ENCODE assay signal across 16 cellular contexts in genomic region chr10:75433216-75433615, GRCh38. TPM values are rescaled to one million over a fixed set of nuclear protein-coding genes. Genes with fewer than 3 reads are reported as not detected.
DNase-seq lines count a peak whose midpoint lies in the region; ATAC-seq, FAIRE-seq and TF ChIP-seq lines count a peak whose summit lies in the region.
"Had no signal": no experiment of that assay in that cellular context is flagged by ENCODE, and none has a peak within 500 bp of the region (broad histone marks: within the 10 kb centered on the region; RNA-seq: fewer than 3 reads in every experiment).

No MANE protein-coding gene starts in this region.

- CTCF ChIA-PET in H1 (lab: Charles Lee; ENCODE audit: partially characterized antibody), result interaction anchor here (0.5 to 1.1 kb wide), 4 partner anchors 9 to 198 kb away, joined by 3 to 4 read pairs (median 3); no protein-coding TSS in a partner anchor

- H2AFZ ChIP-seq in H9 (ENCODE audit: low read length) (no peak overlapping the region), H1 (ENCODE audit: low read length) (no peak overlapping the region), neuronal stem cell (ENCODE audit: low read length) (peak overlapping the region; percentile 31)

- TF ChIP-seq POLR2A in H1 (IDR thresholded peaks at IDR 0.05; ENCODE audit: control extremely low read depth in 1 of 2, low read depth in 2 of 2, low read length in 2 of 2), result no peak

- H3K27me3 Mint-ChIP-seq in H9 (ENCODE audit: low read depth), result peaks cover 97% of the 10 kb centered on the region

- intact Hi-C loops in sciatic nerve (cut with DNase I), result no loop called here

- peaks cover 66% of the 10 kb centered on the region for H3K27me3 ChIP-seq in H9 (ENCODE audit: insufficient read depth, low read length)
- peaks cover 49 to 89% (median 74%) of the 10 kb centered on the region in 4 experiments for H3K27me3 ChIP-seq in H1 (replicated peaks in 1 of 4; ENCODE audit: control insufficient read depth in 3 of 4, extremely low read depth in 1 of 4, insufficient read depth in 3 of 4, low read length in 3 of 4)
- peaks cover 0 to 41% (median 4%) of the 10 kb centered on the region in 3 experiments for H3K27me3 ChIP-seq in neuronal stem cell (ENCODE audit: control insufficient read depth in 3 of 3, insufficient read depth in 3 of 3, low read depth in 1 of 3, low read length in 3 of 3)
- H3K27me3 ChIP-seq: MG63 had no signal

- no peak overlapping the region for H3K23ac ChIP-seq in H9 (ENCODE audit: insufficient read length, low read depth, low read length)
- no peak overlapping the region for H3K23ac ChIP-seq in H1 (ENCODE audit: insufficient read length)
- H3K23ac ChIP-seq in neuronal stem cell (ENCODE audit: low read depth, low read length, poor library complexity), result no peak overlapping the region

- H2BK12ac ChIP-seq in H9 (ENCODE audit: insufficient read length, low read depth, low read length) (no peak overlapping the region), H1 (ENCODE audit: low read depth, low read length) (no peak overlapping the region), neuronal stem cell (ENCODE audit: low read length) (no peak overlapping the region)

- no peak for TF ChIP-seq CTCF in H9 (conservative IDR thresholded peaks at IDR 0.05)
- no peak for TF ChIP-seq CTCF in H1 (IDR thresholded peaks at IDR 0.05; ENCODE audit: control extremely low read depth in 1 of 3, insufficient read depth in 1 of 3, low read depth in 1 of 3, low read length in 3 of 3)

- no CpG with 5 or more reads among the region's 8 CpGs for WGBS in H9 (ENCODE audit: extremely low coverage, insufficient read length, low lambda C conversion rate)
- WGBS in H1 (ENCODE audit: extremely low coverage in 1 of 2, insufficient coverage in 1 of 2, insufficient read length in 1 of 2, insufficient replicate concordance in 2 of 2, low coverage in 1 of 2, low lambda C conversion rate in 2 of 2, missing lambda C conversion rate in 1 of 2), 2 experiments, result 37% methylated on average over 8 of the region's 8 CpGs; no CpG with 5 or more reads in 1 of the 2 experiments
- no CpG with 5 or more reads among the region's 8 CpGs for WGBS in neuronal stem cell (ENCODE audit: extremely low coverage in 2 of 2, insufficient read length in 2 of 2, insufficient replicate concordance in 1 of 2), 2 donors

- H3K79me2 ChIP-seq in H9 (ENCODE audit: insufficient read depth, low read length) (no peaks in the 10 kb centered on the region), H1 (ENCODE audit: control insufficient read depth in 1 of 2, insufficient read depth in 2 of 2, low read length in 2 of 2) (no peaks in the 10 kb centered on the region)

- H3K27ac ChIP-seq in H9 (ENCODE audit: insufficient read length, low read depth, low read length) (no peak overlapping the region), H1 (ENCODE audit: low read depth, low read length) (no peak overlapping the region), neuronal stem cell (replicated peaks; ENCODE audit: low read length) (no peak overlapping the region)
- H3K27ac ChIP-seq: C4-2B had no signal

- no peak overlapping the region for H2BK5ac ChIP-seq in H9 (ENCODE audit: insufficient read length, low read length)
- no peak overlapping the region for H2BK5ac ChIP-seq in H1 (ENCODE audit: low read depth, low read length)
- no peak overlapping the region for H2BK5ac ChIP-seq in neuronal stem cell (ENCODE audit: low read length)

- no peak overlapping the region for H3K9ac ChIP-seq in H9 (ENCODE audit: extremely low read depth, insufficient read length, low read length)
- H3K9ac ChIP-seq in H1 (replicated peaks in 1 of 4; ENCODE audit: extremely low read depth in 1 of 4, low read depth in 3 of 4, low read length in 3 of 4), result no peak overlapping the region
- no peak overlapping the region for H3K9ac ChIP-seq in neuronal stem cell (ENCODE audit: low read depth, low read length, poor library complexity)

- no peak overlapping the region for H3K27ac Mint-ChIP-seq in H9

- H2BK20ac ChIP-seq in H9 (ENCODE audit: low read depth, low read length, poor library complexity, severe bottlenecking) (no peak overlapping the region), H1 (ENCODE audit: low read length) (0 out of 2 replicates have a peak overlapping the region, but pooled peaks have one; percentile 43)

- H3K4me3 Mint-ChIP-seq in H9, result no peak overlapping the region; a peak in 1 of 5 replicates

- POLR2A ChIA-PET in H1 (lab: Charles Lee; ENCODE audit: partially characterized antibody), result interaction anchor here (1.4 kb wide), 1 partner anchor 10 kb away, joined by 4 read pairs; no protein-coding TSS in a partner anchor

- peaks cover 28 to 37% of the 10 kb centered on the region in 2 experiments for H3K4me1 Mint-ChIP-seq in H9

- no peak overlapping the region for H4K91ac ChIP-seq in H9 (ENCODE audit: insufficient read length, low read depth, low read length)
- H4K91ac ChIP-seq in H1 (replicated peaks; ENCODE audit: insufficient read length, low read length), result no peak overlapping the region
- no peak overlapping the region for H4K91ac ChIP-seq in neuronal stem cell (ENCODE audit: low read depth, low read length, poor library complexity)

- no peak overlapping the region for H3T11ph ChIP-seq in H9 (ENCODE audit: low read length)

- H4K8ac ChIP-seq in H9 (replicated peaks; ENCODE audit: insufficient read length, low read depth, low read length), result no peak overlapping the region
- H4K8ac ChIP-seq in H1 (ENCODE audit: extremely low read depth, insufficient read depth, low read length), result no peak overlapping the region
- no peak overlapping the region for H4K8ac ChIP-seq in neuronal stem cell (ENCODE audit: low read depth, low read length)

- ATAC-seq in left lobe of liver (peak; percentile 5), sciatic nerve (no peak)

- H3K79me1 ChIP-seq in H9 (ENCODE audit: insufficient read depth, low read depth, low read length, poor library complexity, severe bottlenecking) (no peaks in the 10 kb centered on the region), H1 (ENCODE audit: low read depth, low read length) (no peaks in the 10 kb centered on the region), neuronal stem cell (ENCODE audit: low read depth, low read length) (no peaks in the 10 kb centered on the region)

- H2AK5ac ChIP-seq in H9 (ENCODE audit: insufficient read length, low read length), result no peak overlapping the region
- no peak overlapping the region for H2AK5ac ChIP-seq in H1 (ENCODE audit: low read depth, low read length)
- no peak overlapping the region for H2AK5ac ChIP-seq in neuronal stem cell (ENCODE audit: low read depth, low read length)

- H3K56ac ChIP-seq in H9 (ENCODE audit: insufficient read length, low read depth, low read length) (no peak overlapping the region), H1 (replicated peaks; ENCODE audit: insufficient read length, low read depth, low read length) (no peak overlapping the region)

- H3K18ac ChIP-seq in H9 (ENCODE audit: insufficient read length, low read depth, low read length), result no peak overlapping the region
- H3K18ac ChIP-seq in H1 (ENCODE audit: extremely low read depth, low read length), result no peak overlapping the region
- H3K18ac ChIP-seq in neuronal stem cell (ENCODE audit: low read length), result no peak overlapping the region

- TF ChIP-seq EP300 in H1 (IDR thresholded peaks at IDR 0.05; ENCODE audit: borderline replicate concordance in 1 of 2, low read depth in 2 of 2, low read length in 2 of 2), result no peak

- no peak overlapping the region for H4K5ac ChIP-seq in H9 (ENCODE audit: insufficient read length, low read depth, low read length)
- no peak overlapping the region for H4K5ac ChIP-seq in H1 (ENCODE audit: insufficient read length, low read depth, low read length)

- no peaks in the 10 kb centered on the region; a peak in 2 of 5 replicates for H3K9me3 Mint-ChIP-seq in H9

- H3K4me2 ChIP-seq in H9 (ENCODE audit: insufficient read depth, insufficient read length, low read length) (peak overlapping the region; percentile 26), H1 (ENCODE audit: insufficient read depth in 1 of 2, low read depth in 2 of 2, low read length in 2 of 2) (peak overlapping the region; percentile 45 to 55), neuronal stem cell (ENCODE audit: insufficient read depth, low read length, poor library complexity, severe bottlenecking) (no peak overlapping the region)

- no peak overlapping the region for H2BK15ac ChIP-seq in H9 (ENCODE audit: low read depth, low read length)
- no peak overlapping the region for H2BK15ac ChIP-seq in H1 (ENCODE audit: low read length)
- no peak overlapping the region for H2BK15ac ChIP-seq in neuronal stem cell (ENCODE audit: low read length)

- H4K20me1 ChIP-seq in H9 (ENCODE audit: control insufficient read depth, insufficient read depth, insufficient read length), result no peaks in the 10 kb centered on the region
- peaks cover 7% of the 10 kb centered on the region in 2 experiments for H4K20me1 ChIP-seq in H1 (replicated peaks in 1 of 2; ENCODE audit: control insufficient read depth in 1 of 2, insufficient read depth in 2 of 2, low read length in 2 of 2)

- H3K23me2 ChIP-seq in H9 (ENCODE audit: insufficient read length, low read depth, low read length, poor library complexity, severe bottlenecking) (no peaks in the 10 kb centered on the region), H1 (ENCODE audit: low read depth, low read length) (peaks cover 4% of the 10 kb centered on the region; the same call in 1 of the 2 replicates)

- no peak for FAIRE-seq in H1 (lab: Jason Lieb, UNC)

- no peak overlapping the region for H3K4ac ChIP-seq in H9 (ENCODE audit: low read depth, low read length)
- H3K4ac ChIP-seq in H1 (replicated peaks; ENCODE audit: insufficient read length, low read depth, low read length), result no peak overlapping the region
- H3K4ac ChIP-seq in neuronal stem cell (ENCODE audit: low read length), result no peak overlapping the region

- no peaks in the 10 kb centered on the region for H3K4me1 ChIP-seq in H9 (ENCODE audit: insufficient read depth, low read length)
- H3K4me1 ChIP-seq in H1 (replicated peaks in 1 of 4; ENCODE audit: control insufficient read depth in 3 of 4, insufficient read depth in 4 of 4, low read length in 3 of 4), result peaks cover 5 to 13% (median 8%) of the 10 kb centered on the region in 4 experiments
- H3K4me1 ChIP-seq in neuronal stem cell (ENCODE audit: control insufficient read depth in 2 of 2, insufficient read depth in 1 of 2, low read depth in 1 of 2, low read length in 2 of 2), result peaks cover 17 to 33% of the 10 kb centered on the region in 2 donors

- peak overlapping the region in 1 of 4 experiments; percentile 40; a peak in 2 of 8 replicates for H3K4me3 ChIP-seq in H1 (ENCODE audit: extremely low read depth in 1 of 4, insufficient read depth in 2 of 4, low read depth in 3 of 4, low read length in 4 of 4)
- no peak overlapping the region for H3K4me3 ChIP-seq in neuronal stem cell (ENCODE audit: low read length in 2 of 2)
- H3K4me3 ChIP-seq: MG63 had no signal

- DNase-seq in H9 (no peak), H1 (ENCODE audit: low read depth in 1 of 2, low spot score in 2 of 2) (no peak), left lobe of liver (ENCODE audit: low spot score) (no peak), neuronal stem cell (ENCODE audit: low spot score) (no peak), sciatic nerve (ENCODE audit: low spot score) (no peak), NCI-H1417 (lab: John Stamatoyannopoulos, UW) (no peak), DMS53 (lab: John Stamatoyannopoulos, UW) (no peak)
- DNase-seq: DMS 273 treated with DMSO at 0.1 percent for 48 hours, HCEC 1CT, MG63, NCI-H1092 treated with DMSO at 0.1 percent for 48 hours, NCI-H1694 treated with DMSO at 0.1 percent for 48 hours, NCI-H2107, NCI-H2227 treated with DMSO at 0.1 percent for 48 hours, NCI-H524 had no signal

- H3K36me3 Mint-ChIP-seq in H9 (ENCODE audit: insufficient read depth in 1 of 3, low read depth in 3 of 3), result no peaks in the 10 kb centered on the region

- no peaks in the 10 kb centered on the region for H3K9me3 ChIP-seq in H9 (ENCODE audit: control insufficient read depth, low read depth, low read length)
- H3K9me3 ChIP-seq in H1 (ENCODE audit: insufficient read depth in 2 of 2, low read depth in 1 of 2, low read length in 1 of 2), result no peaks in the 10 kb centered on the region
- H3K9me3 ChIP-seq in neuronal stem cell (replicated peaks in 1 of 2; ENCODE audit: control insufficient read depth in 2 of 2, insufficient read depth in 1 of 2, low read depth in 1 of 2, low read length in 2 of 2), result no peaks in the 10 kb centered on the region
- H3K9me3 ChIP-seq: MG63 had no signal

- TF ChIP-seq RAD21 in H1 (IDR thresholded peaks at IDR 0.05 in 1 of 2, conservative IDR thresholded peaks at IDR 0.05 in 1 of 2; ENCODE audit: low read depth in 2 of 2, low read length in 2 of 2), result no peak

- H3K36me3 ChIP-seq in H1 (ENCODE audit: control insufficient read depth in 2 of 4, insufficient read depth in 4 of 4, low read length in 3 of 4), result no peaks in the 10 kb centered on the region
- H3K36me3 ChIP-seq in neuronal stem cell (replicated peaks in 1 of 2; ENCODE audit: control insufficient read depth in 2 of 2, insufficient read depth in 2 of 2, low read length in 2 of 2), result no peaks in the 10 kb centered on the region
- H3K36me3 ChIP-seq: MG63 had no signal

- H2BK120ac ChIP-seq in H9 (ENCODE audit: low read depth, low read length, poor library complexity, severe bottlenecking) (no peak overlapping the region), H1 (replicated peaks; ENCODE audit: low read depth, low read length) (no peak overlapping the region), neuronal stem cell (ENCODE audit: low read depth, low read length) (no peak overlapping the region)

- H3K14ac ChIP-seq in H9 (ENCODE audit: insufficient read depth, low read length) (no peak overlapping the region), H1 (ENCODE audit: insufficient read length) (no peak overlapping the region), neuronal stem cell (ENCODE audit: low read length) (no peak overlapping the region)

RNA-seq across cellular contexts. Expression of gene LRMDA, which starts 1.8 kb away (rescaled TPM):
- total RNA-seq in H9 (2021) (1.8 and 2.1 TPM in 2 replicates), left lobe of liver (9.1 TPM), sciatic nerve (16.6 TPM)
- 0.86 and 2.4 TPM in 2 replicates for total RNA-seq in H1 (2021; fragmentation: NEBNext Ultra II Directional; extraction: Animal tissue kit (Norgen Biotek cat#: 25700))
- 0.52 and 2.8 TPM in 2 replicates for polyA plus RNA-seq in H1 (2011; rRNA removed)
- 1.9 TPM for polyA plus RNA-seq in H1 (2011; cell fraction: cytosol; rRNA removed)
- polyA plus RNA-seq in H1 (2011; cell fraction: nucleus; rRNA removed), result 2.3 TPM
- polyA plus RNA-seq in H1 (2012, experiment 1 of 2), result 1.3 to 4.1 TPM (median 3.0 TPM) in 4 replicates
- polyA plus RNA-seq in H1 (2012, experiment 2 of 2), result 0.24 TPM
- 0.24 TPM for polyA plus RNA-seq in H1 (2013, experiment 1 of 2)
- polyA plus RNA-seq in H1 (2013, experiment 2 of 2), result 0.39 TPM
- polyA minus RNA-seq in H1 (2011; rRNA and poly(A)+ RNA removed), result 0.63 and 4.4 TPM in 2 replicates
- 1.1 TPM for polyA minus RNA-seq in H1 (2011; cell fraction: cytosol; rRNA and poly(A)+ RNA removed)
- 5.4 TPM for polyA minus RNA-seq in H1 (2011; cell fraction: nucleus; rRNA and poly(A)+ RNA removed)
- 0.22 TPM for polyA plus RNA-seq in neuronal stem cell (2013, experiment 1 of 2)
- 0.15 TPM for polyA plus RNA-seq in neuronal stem cell (2013, experiment 2 of 2)

RNA-seq across cellular contexts. Expression of gene ZNF503, which starts 31.7 kb away (rescaled TPM):
- total RNA-seq in H9 (2021) (0.09 and 0.13 TPM in 2 replicates), left lobe of liver (7.3 TPM), sciatic nerve (30.2 TPM)
- total RNA-seq in H1 (2021; fragmentation: NEBNext Ultra II Directional; extraction: Animal tissue kit (Norgen Biotek cat#: 25700)), result 0.13 and 0.27 TPM in 2 replicates
- polyA plus RNA-seq in H1 (2011; rRNA removed), result 0.03 and 0.09 TPM in 2 replicates
- 0.05 TPM for polyA plus RNA-seq in H1 (2011; cell fraction: cytosol; rRNA removed)
- 0.13 TPM for polyA plus RNA-seq in H1 (2011; cell fraction: nucleus; rRNA removed)
- 0.07 to 0.11 TPM (median 0.08 TPM) in 4 replicates for polyA plus RNA-seq in H1 (2012, experiment 1 of 2)
- polyA plus RNA-seq in H1 (2012, experiment 2 of 2), result 0.14 TPM
- polyA plus RNA-seq in H1 (2013, experiment 1 of 2), result 0.20 TPM
- polyA plus RNA-seq in H1 (2013, experiment 2 of 2), result 0.13 TPM
- not detected in 2 replicates for polyA minus RNA-seq in H1 (2011; rRNA and poly(A)+ RNA removed)
- not detected for polyA minus RNA-seq in H1 (2011; cell fraction: cytosol; rRNA and poly(A)+ RNA removed)
- polyA minus RNA-seq in H1 (2011; cell fraction: nucleus; rRNA and poly(A)+ RNA removed), result 0.20 TPM
- 9.9 TPM for polyA plus RNA-seq in neuronal stem cell (2013, experiment 1 of 2)
- polyA plus RNA-seq in neuronal stem cell (2013, experiment 2 of 2), result 11.2 TPM
